In the genomic region with DNA sequence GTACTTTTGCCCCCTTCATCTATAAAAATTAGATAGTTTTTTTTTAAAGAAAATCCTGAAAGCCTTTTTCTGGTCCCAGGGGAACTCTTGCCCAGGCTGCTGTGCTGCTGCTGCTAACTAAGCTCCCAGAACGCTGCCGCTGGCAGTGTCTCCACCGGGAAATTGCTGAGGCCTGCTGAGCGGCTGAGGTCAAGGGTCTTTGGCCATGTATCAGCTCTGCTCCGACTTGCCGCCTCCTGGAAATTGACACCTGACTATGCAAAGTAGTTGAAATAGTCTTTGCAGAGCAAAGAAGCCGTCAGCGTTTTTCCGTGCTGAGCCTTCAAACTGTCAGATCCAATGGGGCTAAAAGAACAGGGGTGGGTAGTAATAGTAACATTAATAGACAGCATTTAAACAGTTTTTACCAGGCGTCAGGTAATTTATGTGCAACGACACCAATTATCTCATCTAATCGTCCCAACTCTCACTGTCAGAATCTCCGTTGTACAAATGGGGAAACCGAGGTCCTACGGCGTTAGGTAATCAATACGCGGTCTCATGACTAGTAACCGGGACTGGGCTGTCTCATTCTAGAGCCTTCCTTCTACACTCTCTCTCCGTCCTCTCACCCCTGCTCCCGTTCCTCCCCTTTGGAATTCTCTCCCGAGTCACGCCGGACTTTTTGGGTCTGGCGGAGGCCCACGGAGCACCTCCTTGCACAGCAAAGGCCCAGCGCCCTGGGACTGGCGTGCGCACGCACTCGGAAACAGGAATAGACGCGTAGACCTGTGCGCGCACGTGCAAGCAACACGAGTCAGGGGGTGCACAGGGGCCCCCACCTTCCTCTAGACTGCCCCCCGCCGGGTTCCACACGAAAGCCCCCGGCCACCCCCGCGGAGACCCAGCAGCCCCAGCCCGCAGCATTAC, we compare ENCODE assay signal across 8 cellular contexts. TPM values are rescaled to one million over a fixed set of nuclear protein-coding genes. Genes with fewer than 3 reads are reported as not detected.
DNase-seq lines count a peak whose midpoint lies in the region; ATAC-seq and TF ChIP-seq lines count a peak whose summit lies in the region.

No MANE protein-coding gene starts in this region.

- peak overlapping the region; percentile 71 for H3K9ac ChIP-seq in neural cell (ENCODE audit: low read length)

- no peaks in the 10 kb centered on the region for H3K9me3 Mint-ChIP-seq in activated T-cell treated with anti-CD3 and anti-CD28 coated beads, Interleukin-2, amount 50 U/mL, for 4 hours

- H3K4me3 Mint-ChIP-seq in activated T-cell treated with anti-CD3 and anti-CD28 coated beads, Interleukin-2, amount 50 U/mL, for 4 hours: peak overlapping the region; percentile 99

- H3K36me3 ChIP-seq in neural cell (ENCODE audit: insufficient read depth, low read length): no peaks in the 10 kb centered on the region

- H3K9me3 ChIP-seq in neural cell (ENCODE audit: low read length): no peaks in the 10 kb centered on the region

- H3K27me3 Mint-ChIP-seq in activated T-cell treated with anti-CD3 and anti-CD28 coated beads, Interleukin-2, amount 50 U/mL, for 4 hours (ENCODE audit: low read depth): peaks cover 3% of the 10 kb centered on the region

- H3K27me3 ChIP-seq in neural cell (ENCODE audit: insufficient read depth, low read depth, low read length): no peaks in the 10 kb centered on the region

- peaks cover 26% of the 10 kb centered on the region for H3K4me1 Mint-ChIP-seq in activated T-cell treated with anti-CD3 and anti-CD28 coated beads, Interleukin-2, amount 50 U/mL, for 4 hours (ENCODE audit: low read depth)

- H3K9me2 ChIP-seq in neural cell (ENCODE audit: insufficient read depth, low read length): no peaks in the 10 kb centered on the region

- H3K4me3 ChIP-seq in fibroblast of pulmonary artery (replicated peaks; ENCODE audit: low read depth, low read length): peak overlapping the region; percentile 75
- H3K4me3 ChIP-seq in neural cell (ENCODE audit: low read length): peak overlapping the region; percentile 85

- DNase-seq in NCI-H2107 treated with DMSO at 0.1 percent for 48 hours (lab: John Stamatoyannopoulos, UW; ENCODE audit: unreplicated experiment) (peak; percentile 15), NCI-H2107 (lab: John Stamatoyannopoulos, UW) (no peak), NCI-H1092 (lab: John Stamatoyannopoulos, UW) (peak; percentile 17), fibroblast of pulmonary artery (ENCODE audit: low read depth) (peak; percentile 52), superior temporal gyrus (ENCODE audit: extremely low spot score) (peak; percentile 77)
- peak; percentile 46 for DNase-seq in activated T-cell treated with anti-CD3 and anti-CD28 coated beads, Interleukin-2, amount 50 U/mL, for 4 hours

- H3K4me2 ChIP-seq in neural cell (ENCODE audit: low read length): peak overlapping the region; percentile 94

- H3F3A ChIP-seq in neural cell (ENCODE audit: insufficient read depth, low read length, poor library complexity, severe bottlenecking): no peaks in the 10 kb centered on the region

- TF ChIP-seq RAD21 in neural cell (conservative IDR thresholded peaks at IDR 0.05): no peak

- H4K20me1 ChIP-seq in neural cell (ENCODE audit: insufficient read depth): no peaks in the 10 kb centered on the region

- H2AFZ ChIP-seq in neural cell (ENCODE audit: low read depth, low read length): peak overlapping the region; percentile 53

- H3K27ac ChIP-seq in neural cell (ENCODE audit: low read length): peak overlapping the region; percentile 54

- peak; percentile 67 for ATAC-seq in HG02610 (IDR thresholded peaks at IDR 0.05; ENCODE audit: unreplicated experiment)
- ATAC-seq in activated T-cell treated with anti-CD3 and anti-CD28 coated beads, Interleukin-2, amount 50 U/mL, for 4 hours: peak; percentile 76 to 79

- H3K79me2 ChIP-seq in neural cell (replicated peaks; ENCODE audit: insufficient read depth, low read length): no peaks in the 10 kb centered on the region

- peaks cover 10% of the 10 kb centered on the region for H3K36me3 Mint-ChIP-seq in activated T-cell treated with anti-CD3 and anti-CD28 coated beads, Interleukin-2, amount 50 U/mL, for 4 hours (ENCODE audit: insufficient read depth)

- no peak for TF ChIP-seq CTCF in fibroblast of pulmonary artery (IDR thresholded peaks at IDR 0.05; ENCODE audit: low read length, missing control alignments)
- TF ChIP-seq CTCF in neural cell (IDR thresholded peaks at IDR 0.05; ENCODE audit: poor library complexity, severe bottlenecking): no peak

- no peak for TF ChIP-seq EP300 in neural cell (conservative IDR thresholded peaks at IDR 0.05; ENCODE audit: poor library complexity, severe bottlenecking)

TF ChIP-seq in neural cell, 6 proteins besides CTCF, POLR2A, EP300 and RAD21:
- no peak for TF ChIP-seq SMC3 (conservative IDR thresholded peaks at IDR 0.05; ENCODE audit: poor library complexity)
- TF ChIP-seq, protein P1, sequence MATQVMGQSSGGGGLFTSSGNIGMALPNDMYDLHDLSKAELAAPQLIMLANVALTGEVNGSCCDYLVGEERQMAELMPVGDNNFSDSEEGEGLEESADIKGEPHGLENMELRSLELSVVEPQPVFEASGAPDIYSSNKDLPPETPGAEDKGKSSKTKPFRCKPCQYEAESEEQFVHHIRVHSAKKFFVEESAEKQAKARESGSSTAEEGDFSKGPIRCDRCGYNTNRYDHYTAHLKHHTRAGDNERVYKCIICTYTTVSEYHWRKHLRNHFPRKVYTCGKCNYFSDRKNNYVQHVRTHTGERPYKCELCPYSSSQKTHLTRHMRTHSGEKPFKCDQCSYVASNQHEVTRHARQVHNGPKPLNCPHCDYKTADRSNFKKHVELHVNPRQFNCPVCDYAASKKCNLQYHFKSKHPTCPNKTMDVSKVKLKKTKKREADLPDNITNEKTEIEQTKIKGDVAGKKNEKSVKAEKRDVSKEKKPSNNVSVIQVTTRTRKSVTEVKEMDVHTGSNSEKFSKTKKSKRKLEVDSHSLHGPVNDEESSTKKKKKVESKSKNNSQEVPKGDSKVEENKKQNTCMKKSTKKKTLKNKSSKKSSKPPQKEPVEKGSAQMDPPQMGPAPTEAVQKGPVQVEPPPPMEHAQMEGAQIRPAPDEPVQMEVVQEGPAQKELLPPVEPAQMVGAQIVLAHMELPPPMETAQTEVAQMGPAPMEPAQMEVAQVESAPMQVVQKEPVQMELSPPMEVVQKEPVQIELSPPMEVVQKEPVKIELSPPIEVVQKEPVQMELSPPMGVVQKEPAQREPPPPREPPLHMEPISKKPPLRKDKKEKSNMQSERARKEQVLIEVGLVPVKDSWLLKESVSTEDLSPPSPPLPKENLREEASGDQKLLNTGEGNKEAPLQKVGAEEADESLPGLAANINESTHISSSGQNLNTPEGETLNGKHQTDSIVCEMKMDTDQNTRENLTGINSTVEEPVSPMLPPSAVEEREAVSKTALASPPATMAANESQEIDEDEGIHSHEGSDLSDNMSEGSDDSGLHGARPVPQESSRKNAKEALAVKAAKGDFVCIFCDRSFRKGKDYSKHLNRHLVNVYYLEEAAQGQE (IDR thresholded peaks at IDR 0.05; ENCODE audit: borderline replicate concordance): no peak
- peak; percentile 14 for TF ChIP-seq TAF1 (IDR thresholded peaks at IDR 0.05; ENCODE audit: low read depth)
- no peak for TF ChIP-seq EZH2 (IDR thresholded peaks at IDR 0.05; ENCODE audit: borderline replicate concordance, insufficient read depth, low read length, poor library complexity, severe bottlenecking)
- TF ChIP-seq MXI1 (conservative IDR thresholded peaks at IDR 0.05; ENCODE audit: poor library complexity, severe bottlenecking): peak; percentile 82
- TF ChIP-seq POLR2AphosphoS5 (IDR thresholded peaks at IDR 0.05): no peak

RNA-seq across cellular contexts. Expression of gene QDPR, which starts 0.6 kb away (rescaled TPM):
- total RNA-seq in activated T-cell treated with anti-CD3 and anti-CD28 coated beads, Interleukin-2, amount 50 U/mL, for 4 hours: 10 to 100 TPM; 46.7 to 52.9 (median 52.8) TPM
- polyA plus RNA-seq in neural cell: 36.8 and 37.3 TPM in 2 replicates
- polyA minus RNA-seq in neural cell: 37.3 and 39.4 TPM in 2 replicates

RNA-seq across cellular contexts. Expression of gene CLRN2, which starts 3.7 kb away (rescaled TPM):
- total RNA-seq in activated T-cell treated with anti-CD3 and anti-CD28 coated beads, Interleukin-2, amount 50 U/mL, for 4 hours: not detected
- polyA plus RNA-seq in neural cell: not detected in 2 replicates
- not detected in 2 replicates for polyA minus RNA-seq in neural cell
